9 cellular contexts compared by ENCODE assay signal in genomic region chr7:12244129-12244528, GRCh38. TPM values are rescaled to one million over a fixed set of nuclear protein-coding genes. Genes with fewer than 3 reads are reported as not detected.
DNase-seq lines count a peak whose midpoint lies in the region; ATAC-seq and TF ChIP-seq lines count a peak whose summit lies in the region.
"Had no signal": no experiment of that assay in that cellular context is flagged by ENCODE, and none has a peak within 500 bp of the region (broad histone marks: within the 10 kb centered on the region; RNA-seq: fewer than 3 reads in every experiment).

No MANE protein-coding gene starts in this region.

- no peak for ATAC-seq in activated CD8-positive, alpha-beta T cell treated with anti-CD3 and anti-CD28 coated beads for 36 hours
- ATAC-seq in HG02588 (IDR thresholded peaks at IDR 0.05; ENCODE audit: unreplicated experiment) = no peak
- ATAC-seq in stimulated activated naive B cell treated with anti-CD40 and anti-IgM and Interleukin-4, amounts not matched to agents 10 μg/mL and 1 μg/mL and 100 μg/mL, for 72 hours (replicated peaks) = no peak

- in situ Hi-C loops in astrocyte of the cerebellum (cut with HindIII; ENCODE audit: low sequenced_read_pairs) = no loop called here

- no peak overlapping the region for H3K4me3 Mint-ChIP-seq in activated CD8-positive, alpha-beta T cell treated with anti-CD3 and anti-CD28 coated beads for 36 hours
- H3K4me3 Mint-ChIP-seq in stimulated activated naive B cell treated with anti-CD40 and anti-IgM and Interleukin-4, amounts not matched to agents 10 μg/mL and 1 μg/mL and 100 μg/mL, for 72 hours = no peak overlapping the region
- H3K4me3 Mint-ChIP-seq: activated T-helper 1 cell treated with anti-CD3 and anti-CD28 coated beads, Interleukin-12 subunit alpha, Interleukin-12 subunit beta, Interleukin-2, Interleukin-4 antibody, amounts not matched to agents 30 ng/mL and 10 ng/mL and 1 ng/mL, durations not matched to agents 14 hours and 24 hours and 36 hours had no signal

- no peak overlapping the region for H3K4me3 ChIP-seq in astrocyte of the cerebellum (ENCODE audit: low read depth, low read length)

- H3K27ac Mint-ChIP-seq in activated CD8-positive, alpha-beta T cell treated with anti-CD3 and anti-CD28 coated beads for 36 hours = no peak overlapping the region
- H3K27ac Mint-ChIP-seq in stimulated activated naive B cell treated with anti-CD40 and anti-IgM and Interleukin-4, amounts not matched to agents 10 μg/mL and 1 μg/mL and 100 μg/mL, for 72 hours = no peak overlapping the region
- H3K27ac Mint-ChIP-seq: activated T-helper 1 cell treated with anti-CD3 and anti-CD28 coated beads, Interleukin-12 subunit alpha, Interleukin-12 subunit beta, Interleukin-2, Interleukin-4 antibody, amounts not matched to agents 30 ng/mL and 10 ng/mL and 1 ng/mL, durations not matched to agents 14 hours and 24 hours and 36 hours had no signal

- TF ChIP-seq CTCF in astrocyte of the cerebellum (IDR thresholded peaks at IDR 0.05; ENCODE audit: low read depth, low read length, missing control alignments) = peak; percentile 41
- no peak for TF ChIP-seq CTCF in activated CD8-positive, alpha-beta T cell treated with anti-CD3 and anti-CD28 coated beads for 36 hours (IDR thresholded peaks at IDR 0.05)

- intact Hi-C loops in activated CD8-positive, alpha-beta T cell treated with anti-CD3 and anti-CD28 coated beads for 36 hours (cut with micrococcal nuclease) = no loop called here

- H3K27me3 Mint-ChIP-seq in activated CD8-positive, alpha-beta T cell treated with anti-CD3 and anti-CD28 coated beads for 36 hours = no peaks in the 10 kb centered on the region
- H3K27me3 Mint-ChIP-seq in stimulated activated naive B cell treated with anti-CD40 and anti-IgM and Interleukin-4, amounts not matched to agents 10 μg/mL and 1 μg/mL and 100 μg/mL, for 72 hours = peaks cover 0 to 8% of the 10 kb centered on the region in 2 donors

- H3K9me3 Mint-ChIP-seq in activated CD8-positive, alpha-beta T cell treated with anti-CD3 and anti-CD28 coated beads for 36 hours = no peaks in the 10 kb centered on the region
- no peaks in the 10 kb centered on the region for H3K9me3 Mint-ChIP-seq in stimulated activated naive B cell treated with anti-CD40 and anti-IgM and Interleukin-4, amounts not matched to agents 10 μg/mL and 1 μg/mL and 100 μg/mL, for 72 hours
- H3K9me3 Mint-ChIP-seq: activated T-helper 1 cell treated with anti-CD3 and anti-CD28 coated beads, Interleukin-12 subunit alpha, Interleukin-12 subunit beta, Interleukin-2, Interleukin-4 antibody, amounts not matched to agents 30 ng/mL and 10 ng/mL and 1 ng/mL, durations not matched to agents 14 hours and 24 hours and 36 hours had no signal

- POLR2A ChIA-PET in activated CD8-positive, alpha-beta T cell treated with anti-CD3 and anti-CD28 coated beads for 36 hours (lab: Charles Lee) = no interaction called here

- H3K36me3 Mint-ChIP-seq in activated CD8-positive, alpha-beta T cell treated with anti-CD3 and anti-CD28 coated beads for 36 hours (ENCODE audit: low read depth) = peaks cover 14% of the 10 kb centered on the region
- peaks cover 3% of the 10 kb centered on the region in 2 donors for H3K36me3 Mint-ChIP-seq in stimulated activated naive B cell treated with anti-CD40 and anti-IgM and Interleukin-4, amounts not matched to agents 10 μg/mL and 1 μg/mL and 100 μg/mL, for 72 hours

- DNase-seq in EL (peak; percentile 29), HuH-7.5 (ENCODE audit: low spot score) (peak; percentile 7), astrocyte of the cerebellum (ENCODE audit: low read depth) (no peak), mucosa of gallbladder (ENCODE audit: low spot score) (peak; percentile 33)
- no peak for DNase-seq in activated CD8-positive, alpha-beta T cell treated with anti-CD3 and anti-CD28 coated beads for 36 hours
- DNase-seq in stimulated activated naive B cell treated with anti-CD40 and anti-IgM and Interleukin-4, amounts not matched to agents 10 μg/mL and 1 μg/mL and 100 μg/mL, for 72 hours = no peak
- no peak for DNase-seq in activated CD4-positive, CD25-positive, alpha-beta regulatory T cell (lab: John Stamatoyannopoulos, UW)

- H3K4me1 Mint-ChIP-seq in activated CD8-positive, alpha-beta T cell treated with anti-CD3 and anti-CD28 coated beads for 36 hours (ENCODE audit: low read depth) = peaks cover 15% of the 10 kb centered on the region
- H3K4me1 Mint-ChIP-seq in stimulated activated naive B cell treated with anti-CD40 and anti-IgM and Interleukin-4, amounts not matched to agents 10 μg/mL and 1 μg/mL and 100 μg/mL, for 72 hours = peaks cover 7 to 13% of the 10 kb centered on the region in 2 donors

- CTCF ChIA-PET in activated CD8-positive, alpha-beta T cell treated with anti-CD3 and anti-CD28 coated beads for 36 hours (lab: Charles Lee) = interaction anchor here (1.3 kb wide), 1 partner anchor 12 kb away, joined by 3 read pairs; no protein-coding TSS in a partner anchor

RNA-seq across cellular contexts. Expression of gene TMEM106B, which starts 33.0 kb away (rescaled TPM):
- total RNA-seq in mucosa of gallbladder = 57.6 TPM
- 10 to 100 TPM; 27.1 to 28.8 TPM for total RNA-seq in activated CD8-positive, alpha-beta T cell treated with anti-CD3 and anti-CD28 coated beads for 36 hours

Comparison
In these comparisons a context has a peak if more than half of its experiments do, and no peak if none do; other contexts are left out.
1. DNase-seq: peak in EL (single experiment), HuH-7.5 (single experiment) and mucosa of gallbladder (single experiment); none in astrocyte of the cerebellum (single experiment), activated CD8-positive, alpha-beta T cell treated with anti-CD3 and anti-CD28 coated beads for 36 hours (single experiment), stimulated activated naive B cell treated with anti-CD40 and anti-IgM and Interleukin-4, amounts not matched to agents 10 μg/mL and 1 μg/mL and 100 μg/mL, for 72 hours (single experiment) and activated CD4-positive, CD25-positive, alpha-beta regulatory T cell (0 of 4).